ENCODE assay signal across 1 cellular context in the genomic region with DNA sequence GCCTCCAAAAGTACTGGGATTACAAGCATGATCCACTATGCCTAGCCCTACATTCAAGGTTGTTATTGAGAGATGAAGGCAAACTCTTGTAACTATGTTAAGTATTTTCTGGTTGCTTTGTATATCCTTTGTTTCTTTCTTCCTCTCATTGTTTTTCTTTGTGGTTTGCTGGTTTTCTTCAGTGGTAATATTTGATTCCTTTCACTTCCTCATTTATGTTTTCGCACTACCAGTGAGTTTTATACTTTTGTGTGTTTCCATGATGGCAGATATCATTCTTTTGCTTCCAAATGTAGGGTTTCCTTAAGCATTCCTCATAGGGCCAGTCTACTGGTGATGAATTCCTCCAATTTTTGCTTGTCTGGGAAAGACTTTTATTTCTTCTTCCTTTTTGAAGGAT.
TF ChIP-seq lines count a peak whose summit lies in the region.

No MANE protein-coding gene starts in this region.

TF ChIP-seq in GM12878, 131 proteins besides CTCF, POLR2A, EP300 and RAD21 (continued from another document and continues in another):
- TF ChIP-seq PRDM15 (CRISPR knock-in tag; IDR thresholded peaks at IDR 0.05) (no peak), BMI1 (IDR thresholded peaks at IDR 0.05; ENCODE audit: borderline replicate concordance) (peak; percentile 68), BRCA1 (IDR thresholded peaks at IDR 0.05; ENCODE audit: low read depth, low read length) (no peak), CHD1 (IDR thresholded peaks at IDR 0.05; ENCODE audit: low read depth, low read length) (no peak), STAT3 (IDR thresholded peaks at IDR 0.05; ENCODE audit: low read depth, low read length) (no peak), REST (IDR thresholded peaks at IDR 0.05; ENCODE audit: low read depth, low read length) (no peak), SREBF2 (IDR thresholded peaks at IDR 0.05; ENCODE audit: low read length) (no peak), FOXM1 (IDR thresholded peaks at IDR 0.05; ENCODE audit: low read depth, low read length) (peak; percentile 56; the same call in 1 of the 2 replicates), ESRRA (IDR thresholded peaks at IDR 0.05; ENCODE audit: low read length) (no peak), SUZ12 (IDR thresholded peaks at IDR 0.05; ENCODE audit: unreplicated experiment) (no peak), PAX8 (IDR thresholded peaks at IDR 0.05) (no peak), SMAD5 (IDR thresholded peaks at IDR 0.05; ENCODE audit: low read depth) (no peak), PAX5 (IDR thresholded peaks at IDR 0.05; ENCODE audit: borderline replicate concordance, low read depth, low read length) (no peak), TAF1 (IDR thresholded peaks at IDR 0.05; ENCODE audit: borderline replicate concordance, low read depth, low read length) (no peak), NR2C1 (IDR thresholded peaks at IDR 0.05) (no peak), ZNF207 (IDR thresholded peaks at IDR 0.05; ENCODE audit: borderline replicate concordance) (no peak), WRNIP1 (IDR thresholded peaks at IDR 0.05; ENCODE audit: borderline replicate concordance, low read depth, low read length) (no peak), ZNF274 (IDR thresholded peaks at IDR 0.05; ENCODE audit: insufficient read depth, insufficient read length) (no peak), SREBF1 (IDR thresholded peaks at IDR 0.05; ENCODE audit: low read length) (no peak), RFX5 (IDR thresholded peaks at IDR 0.05; ENCODE audit: low read depth, low read length) (no peak), ZSCAN29 (IDR thresholded peaks at IDR 0.05) (no peak), CEBPB (IDR thresholded peaks at IDR 0.05; ENCODE audit: borderline replicate concordance in 1 of 2, low read depth in 2 of 2, low read length in 2 of 2) (no peak), SPI1 (IDR thresholded peaks at IDR 0.05; ENCODE audit: borderline replicate concordance, insufficient read depth, low read depth, low read length) (peak; percentile 97), RCOR1 (conservative IDR thresholded peaks at IDR 0.05; ENCODE audit: low read depth, low read length) (peak; percentile 96), ZBTB4 (CRISPR knock-in tag; IDR thresholded peaks at IDR 0.05) (no peak), USF1 (IDR thresholded peaks at IDR 0.05; ENCODE audit: borderline replicate concordance, extremely low read length, insufficient read depth, low read depth, low read length) (no peak), YBX1 (IDR thresholded peaks at IDR 0.05) (no peak), ZNF384 (IDR thresholded peaks at IDR 0.05; ENCODE audit: borderline replicate concordance, low read depth, low read length) (no peak), BCL11A (IDR thresholded peaks at IDR 0.05; ENCODE audit: low read depth, low read length) (peak; percentile 57; the same call in 1 of the 2 replicates), SMARCA5 (IDR thresholded peaks at IDR 0.05) (no peak), RELA (IDR thresholded peaks at IDR 0.05; ENCODE audit: borderline replicate concordance, partially characterized antibody) (no peak), TCF3 (IDR thresholded peaks at IDR 0.05; ENCODE audit: borderline replicate concordance, insufficient read depth, low read depth, low read length) (no peak), CBX3 (IDR thresholded peaks at IDR 0.05; ENCODE audit: borderline replicate concordance, low read depth) (no peak), BACH1 (IDR thresholded peaks at IDR 0.05; ENCODE audit: borderline replicate concordance) (peak; percentile 69; the same call in 1 of the 2 replicates), ZNF622 (IDR thresholded peaks at IDR 0.05) (no peak), MTA3 (IDR thresholded peaks at IDR 0.05; ENCODE audit: borderline replicate concordance, low read length) (no peak), IKZF1 (conservative IDR thresholded peaks at IDR 0.05) (peak; percentile 63), BHLHE40 (IDR thresholded peaks at IDR 0.05; ENCODE audit: borderline replicate concordance in 1 of 2, low read depth in 2 of 2, low read length in 1 of 2) (peak; percentile 22 to 44; a peak in 1 of 4 replicates), MAX (IDR thresholded peaks at IDR 0.05; ENCODE audit: low read depth, low read length) (no peak)
- TF ChIP-seq, protein P1, sequence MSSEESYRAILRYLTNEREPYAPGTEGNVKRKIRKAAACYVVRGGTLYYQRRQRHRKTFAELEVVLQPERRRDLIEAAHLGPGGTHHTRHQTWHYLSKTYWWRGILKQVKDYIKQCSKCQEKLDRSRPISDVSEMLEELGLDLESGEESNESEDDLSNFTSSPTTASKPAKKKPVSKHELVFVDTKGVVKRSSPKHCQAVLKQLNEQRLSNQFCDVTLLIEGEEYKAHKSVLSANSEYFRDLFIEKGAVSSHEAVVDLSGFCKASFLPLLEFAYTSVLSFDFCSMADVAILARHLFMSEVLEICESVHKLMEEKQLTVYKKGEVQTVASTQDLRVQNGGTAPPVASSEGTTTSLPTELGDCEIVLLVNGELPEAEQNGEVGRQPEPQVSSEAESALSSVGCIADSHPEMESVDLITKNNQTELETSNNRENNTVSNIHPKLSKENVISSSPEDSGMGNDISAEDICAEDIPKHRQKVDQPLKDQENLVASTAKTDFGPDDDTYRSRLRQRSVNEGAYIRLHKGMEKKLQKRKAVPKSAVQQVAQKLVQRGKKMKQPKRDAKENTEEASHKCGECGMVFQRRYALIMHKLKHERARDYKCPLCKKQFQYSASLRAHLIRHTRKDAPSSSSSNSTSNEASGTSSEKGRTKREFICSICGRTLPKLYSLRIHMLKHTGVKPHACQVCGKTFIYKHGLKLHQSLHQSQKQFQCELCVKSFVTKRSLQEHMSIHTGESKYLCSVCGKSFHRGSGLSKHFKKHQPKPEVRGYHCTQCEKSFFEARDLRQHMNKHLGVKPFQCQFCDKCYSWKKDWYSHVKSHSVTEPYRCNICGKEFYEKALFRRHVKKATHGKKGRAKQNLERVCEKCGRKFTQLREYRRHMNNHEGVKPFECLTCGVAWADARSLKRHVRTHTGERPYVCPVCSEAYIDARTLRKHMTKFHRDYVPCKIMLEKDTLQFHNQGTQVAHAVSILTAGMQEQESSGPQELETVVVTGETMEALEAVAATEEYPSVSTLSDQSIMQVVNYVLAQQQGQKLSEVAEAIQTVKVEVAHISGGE (CRISPR knock-in tag; IDR thresholded peaks at IDR 0.05), result no peak
- TF ChIP-seq, protein P2, sequence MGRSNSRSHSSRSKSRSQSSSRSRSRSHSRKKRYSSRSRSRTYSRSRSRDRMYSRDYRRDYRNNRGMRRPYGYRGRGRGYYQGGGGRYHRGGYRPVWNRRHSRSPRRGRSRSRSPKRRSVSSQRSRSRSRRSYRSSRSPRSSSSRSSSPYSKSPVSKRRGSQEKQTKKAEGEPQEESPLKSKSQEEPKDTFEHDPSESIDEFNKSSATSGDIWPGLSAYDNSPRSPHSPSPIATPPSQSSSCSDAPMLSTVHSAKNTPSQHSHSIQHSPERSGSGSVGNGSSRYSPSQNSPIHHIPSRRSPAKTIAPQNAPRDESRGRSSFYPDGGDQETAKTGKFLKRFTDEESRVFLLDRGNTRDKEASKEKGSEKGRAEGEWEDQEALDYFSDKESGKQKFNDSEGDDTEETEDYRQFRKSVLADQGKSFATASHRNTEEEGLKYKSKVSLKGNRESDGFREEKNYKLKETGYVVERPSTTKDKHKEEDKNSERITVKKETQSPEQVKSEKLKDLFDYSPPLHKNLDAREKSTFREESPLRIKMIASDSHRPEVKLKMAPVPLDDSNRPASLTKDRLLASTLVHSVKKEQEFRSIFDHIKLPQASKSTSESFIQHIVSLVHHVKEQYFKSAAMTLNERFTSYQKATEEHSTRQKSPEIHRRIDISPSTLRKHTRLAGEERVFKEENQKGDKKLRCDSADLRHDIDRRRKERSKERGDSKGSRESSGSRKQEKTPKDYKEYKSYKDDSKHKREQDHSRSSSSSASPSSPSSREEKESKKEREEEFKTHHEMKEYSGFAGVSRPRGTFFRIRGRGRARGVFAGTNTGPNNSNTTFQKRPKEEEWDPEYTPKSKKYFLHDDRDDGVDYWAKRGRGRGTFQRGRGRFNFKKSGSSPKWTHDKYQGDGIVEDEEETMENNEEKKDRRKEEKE (IDR thresholded peaks at IDR 0.05), result no peak
- TF ChIP-seq, protein P3, sequence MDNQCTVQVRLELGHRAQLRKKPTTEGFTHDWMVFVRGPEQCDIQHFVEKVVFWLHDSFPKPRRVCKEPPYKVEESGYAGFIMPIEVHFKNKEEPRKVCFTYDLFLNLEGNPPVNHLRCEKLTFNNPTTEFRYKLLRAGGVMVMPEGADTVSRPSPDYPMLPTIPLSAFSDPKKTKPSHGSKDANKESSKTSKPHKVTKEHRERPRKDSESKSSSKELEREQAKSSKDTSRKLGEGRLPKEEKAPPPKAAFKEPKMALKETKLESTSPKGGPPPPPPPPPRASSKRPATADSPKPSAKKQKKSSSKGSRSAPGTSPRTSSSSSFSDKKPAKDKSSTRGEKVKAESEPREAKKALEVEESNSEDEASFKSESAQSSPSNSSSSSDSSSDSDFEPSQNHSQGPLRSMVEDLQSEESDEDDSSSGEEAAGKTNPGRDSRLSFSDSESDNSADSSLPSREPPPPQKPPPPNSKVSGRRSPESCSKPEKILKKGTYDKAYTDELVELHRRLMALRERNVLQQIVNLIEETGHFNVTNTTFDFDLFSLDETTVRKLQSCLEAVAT (IDR thresholded peaks at IDR 0.05), result peak; percentile 95
